1 cellular context compared by ENCODE assay signal in the genomic region with DNA sequence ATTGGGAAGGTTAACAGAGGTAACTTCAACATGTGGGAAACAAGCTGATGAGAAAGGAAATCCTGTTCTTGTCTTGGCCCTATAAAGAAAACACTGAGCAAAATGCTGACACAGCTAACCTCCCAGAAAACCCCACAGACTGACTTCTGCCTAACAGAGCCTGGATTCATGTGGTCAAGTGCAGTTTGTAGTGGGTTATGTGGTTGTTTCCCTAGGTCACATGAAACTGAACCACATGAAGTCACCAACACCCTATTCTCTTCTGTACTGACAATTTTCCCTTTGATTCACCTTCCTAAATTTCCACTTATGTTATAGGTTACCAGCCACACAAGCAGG.
TF ChIP-seq lines count a peak whose summit lies in the region.

No MANE protein-coding gene starts in this region.

TF ChIP-seq in K562, 482 proteins besides CTCF, POLR2A, EP300 and RAD21 (continued from another document):
- TF ChIP-seq, protein P1, sequence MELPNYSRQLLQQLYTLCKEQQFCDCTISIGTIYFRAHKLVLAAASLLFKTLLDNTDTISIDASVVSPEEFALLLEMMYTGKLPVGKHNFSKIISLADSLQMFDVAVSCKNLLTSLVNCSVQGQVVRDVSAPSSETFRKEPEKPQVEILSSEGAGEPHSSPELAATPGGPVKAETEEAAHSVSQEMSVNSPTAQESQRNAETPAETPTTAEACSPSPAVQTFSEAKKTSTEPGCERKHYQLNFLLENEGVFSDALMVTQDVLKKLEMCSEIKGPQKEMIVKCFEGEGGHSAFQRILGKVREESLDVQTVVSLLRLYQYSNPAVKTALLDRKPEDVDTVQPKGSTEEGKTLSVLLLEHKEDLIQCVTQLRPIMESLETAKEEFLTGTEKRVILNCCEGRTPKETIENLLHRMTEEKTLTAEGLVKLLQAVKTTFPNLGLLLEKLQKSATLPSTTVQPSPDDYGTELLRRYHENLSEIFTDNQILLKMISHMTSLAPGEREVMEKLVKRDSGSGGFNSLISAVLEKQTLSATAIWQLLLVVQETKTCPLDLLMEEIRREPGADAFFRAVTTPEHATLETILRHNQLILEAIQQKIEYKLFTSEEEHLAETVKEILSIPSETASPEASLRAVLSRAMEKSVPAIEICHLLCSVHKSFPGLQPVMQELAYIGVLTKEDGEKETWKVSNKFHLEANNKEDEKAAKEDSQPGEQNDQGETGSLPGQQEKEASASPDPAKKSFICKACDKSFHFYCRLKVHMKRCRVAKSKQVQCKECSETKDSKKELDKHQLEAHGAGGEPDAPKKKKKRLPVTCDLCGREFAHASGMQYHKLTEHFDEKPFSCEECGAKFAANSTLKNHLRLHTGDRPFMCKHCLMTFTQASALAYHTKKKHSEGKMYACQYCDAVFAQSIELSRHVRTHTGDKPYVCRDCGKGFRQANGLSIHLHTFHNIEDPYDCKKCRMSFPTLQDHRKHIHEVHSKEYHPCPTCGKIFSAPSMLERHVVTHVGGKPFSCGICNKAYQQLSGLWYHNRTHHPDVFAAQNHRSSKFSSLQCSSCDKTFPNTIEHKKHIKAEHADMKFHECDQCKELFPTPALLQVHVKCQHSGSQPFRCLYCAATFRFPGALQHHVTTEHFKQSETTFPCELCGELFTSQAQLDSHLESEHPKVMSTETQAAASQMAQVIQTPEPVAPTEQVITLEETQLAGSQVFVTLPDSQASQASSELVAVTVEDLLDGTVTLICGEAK (IDR thresholded peaks at IDR 0.05): no peak
- TF ChIP-seq, protein P1 (CRISPR knock-in tag; IDR thresholded peaks at IDR 0.05): no peak
- TF ChIP-seq SRSF9 (IDR thresholded peaks at IDR 0.05; ENCODE audit: borderline replicate concordance, low read depth, low read length) (no peak), IFI16 (CRISPR knock-in tag; IDR thresholded peaks at IDR 0.05) (no peak), ZNF316 (IDR thresholded peaks at IDR 0.05) (0 out of 2 replicates have a peak, but pooled peaks have one; percentile 26), SNIP1 (IDR thresholded peaks at IDR 0.05; ENCODE audit: low read depth) (no peak), PREB (CRISPR knock-in tag; IDR thresholded peaks at IDR 0.05) (no peak), SRSF3 (IDR thresholded peaks at IDR 0.05; ENCODE audit: insufficient read depth, low read length) (no peak), ZNF444 (CRISPR knock-in tag; IDR thresholded peaks at IDR 0.05) (no peak), ILF3 (IDR thresholded peaks at IDR 0.05; ENCODE audit: borderline replicate concordance) (no peak), ZNF780A (CRISPR knock-in tag; IDR thresholded peaks at IDR 0.05) (no peak), THRAP3 (IDR thresholded peaks at IDR 0.05; ENCODE audit: borderline replicate concordance) (no peak), TGIF2 (CRISPR knock-in tag; IDR thresholded peaks at IDR 0.05) (no peak)
- TF ChIP-seq, protein P2, sequence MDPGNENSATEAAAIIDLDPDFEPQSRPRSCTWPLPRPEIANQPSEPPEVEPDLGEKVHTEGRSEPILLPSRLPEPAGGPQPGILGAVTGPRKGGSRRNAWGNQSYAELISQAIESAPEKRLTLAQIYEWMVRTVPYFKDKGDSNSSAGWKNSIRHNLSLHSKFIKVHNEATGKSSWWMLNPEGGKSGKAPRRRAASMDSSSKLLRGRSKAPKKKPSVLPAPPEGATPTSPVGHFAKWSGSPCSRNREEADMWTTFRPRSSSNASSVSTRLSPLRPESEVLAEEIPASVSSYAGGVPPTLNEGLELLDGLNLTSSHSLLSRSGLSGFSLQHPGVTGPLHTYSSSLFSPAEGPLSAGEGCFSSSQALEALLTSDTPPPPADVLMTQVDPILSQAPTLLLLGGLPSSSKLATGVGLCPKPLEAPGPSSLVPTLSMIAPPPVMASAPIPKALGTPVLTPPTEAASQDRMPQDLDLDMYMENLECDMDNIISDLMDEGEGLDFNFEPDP (CRISPR knock-in tag; IDR thresholded peaks at IDR 0.05): no peak
- TF ChIP-seq, protein P3, sequence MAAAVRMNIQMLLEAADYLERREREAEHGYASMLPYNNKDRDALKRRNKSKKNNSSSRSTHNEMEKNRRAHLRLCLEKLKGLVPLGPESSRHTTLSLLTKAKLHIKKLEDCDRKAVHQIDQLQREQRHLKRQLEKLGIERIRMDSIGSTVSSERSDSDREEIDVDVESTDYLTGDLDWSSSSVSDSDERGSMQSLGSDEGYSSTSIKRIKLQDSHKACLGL (CRISPR knock-in tag; IDR thresholded peaks at IDR 0.05; ENCODE audit: borderline replicate concordance, poor library complexity, severe bottlenecking): no peak
- TF ChIP-seq, protein P4, sequence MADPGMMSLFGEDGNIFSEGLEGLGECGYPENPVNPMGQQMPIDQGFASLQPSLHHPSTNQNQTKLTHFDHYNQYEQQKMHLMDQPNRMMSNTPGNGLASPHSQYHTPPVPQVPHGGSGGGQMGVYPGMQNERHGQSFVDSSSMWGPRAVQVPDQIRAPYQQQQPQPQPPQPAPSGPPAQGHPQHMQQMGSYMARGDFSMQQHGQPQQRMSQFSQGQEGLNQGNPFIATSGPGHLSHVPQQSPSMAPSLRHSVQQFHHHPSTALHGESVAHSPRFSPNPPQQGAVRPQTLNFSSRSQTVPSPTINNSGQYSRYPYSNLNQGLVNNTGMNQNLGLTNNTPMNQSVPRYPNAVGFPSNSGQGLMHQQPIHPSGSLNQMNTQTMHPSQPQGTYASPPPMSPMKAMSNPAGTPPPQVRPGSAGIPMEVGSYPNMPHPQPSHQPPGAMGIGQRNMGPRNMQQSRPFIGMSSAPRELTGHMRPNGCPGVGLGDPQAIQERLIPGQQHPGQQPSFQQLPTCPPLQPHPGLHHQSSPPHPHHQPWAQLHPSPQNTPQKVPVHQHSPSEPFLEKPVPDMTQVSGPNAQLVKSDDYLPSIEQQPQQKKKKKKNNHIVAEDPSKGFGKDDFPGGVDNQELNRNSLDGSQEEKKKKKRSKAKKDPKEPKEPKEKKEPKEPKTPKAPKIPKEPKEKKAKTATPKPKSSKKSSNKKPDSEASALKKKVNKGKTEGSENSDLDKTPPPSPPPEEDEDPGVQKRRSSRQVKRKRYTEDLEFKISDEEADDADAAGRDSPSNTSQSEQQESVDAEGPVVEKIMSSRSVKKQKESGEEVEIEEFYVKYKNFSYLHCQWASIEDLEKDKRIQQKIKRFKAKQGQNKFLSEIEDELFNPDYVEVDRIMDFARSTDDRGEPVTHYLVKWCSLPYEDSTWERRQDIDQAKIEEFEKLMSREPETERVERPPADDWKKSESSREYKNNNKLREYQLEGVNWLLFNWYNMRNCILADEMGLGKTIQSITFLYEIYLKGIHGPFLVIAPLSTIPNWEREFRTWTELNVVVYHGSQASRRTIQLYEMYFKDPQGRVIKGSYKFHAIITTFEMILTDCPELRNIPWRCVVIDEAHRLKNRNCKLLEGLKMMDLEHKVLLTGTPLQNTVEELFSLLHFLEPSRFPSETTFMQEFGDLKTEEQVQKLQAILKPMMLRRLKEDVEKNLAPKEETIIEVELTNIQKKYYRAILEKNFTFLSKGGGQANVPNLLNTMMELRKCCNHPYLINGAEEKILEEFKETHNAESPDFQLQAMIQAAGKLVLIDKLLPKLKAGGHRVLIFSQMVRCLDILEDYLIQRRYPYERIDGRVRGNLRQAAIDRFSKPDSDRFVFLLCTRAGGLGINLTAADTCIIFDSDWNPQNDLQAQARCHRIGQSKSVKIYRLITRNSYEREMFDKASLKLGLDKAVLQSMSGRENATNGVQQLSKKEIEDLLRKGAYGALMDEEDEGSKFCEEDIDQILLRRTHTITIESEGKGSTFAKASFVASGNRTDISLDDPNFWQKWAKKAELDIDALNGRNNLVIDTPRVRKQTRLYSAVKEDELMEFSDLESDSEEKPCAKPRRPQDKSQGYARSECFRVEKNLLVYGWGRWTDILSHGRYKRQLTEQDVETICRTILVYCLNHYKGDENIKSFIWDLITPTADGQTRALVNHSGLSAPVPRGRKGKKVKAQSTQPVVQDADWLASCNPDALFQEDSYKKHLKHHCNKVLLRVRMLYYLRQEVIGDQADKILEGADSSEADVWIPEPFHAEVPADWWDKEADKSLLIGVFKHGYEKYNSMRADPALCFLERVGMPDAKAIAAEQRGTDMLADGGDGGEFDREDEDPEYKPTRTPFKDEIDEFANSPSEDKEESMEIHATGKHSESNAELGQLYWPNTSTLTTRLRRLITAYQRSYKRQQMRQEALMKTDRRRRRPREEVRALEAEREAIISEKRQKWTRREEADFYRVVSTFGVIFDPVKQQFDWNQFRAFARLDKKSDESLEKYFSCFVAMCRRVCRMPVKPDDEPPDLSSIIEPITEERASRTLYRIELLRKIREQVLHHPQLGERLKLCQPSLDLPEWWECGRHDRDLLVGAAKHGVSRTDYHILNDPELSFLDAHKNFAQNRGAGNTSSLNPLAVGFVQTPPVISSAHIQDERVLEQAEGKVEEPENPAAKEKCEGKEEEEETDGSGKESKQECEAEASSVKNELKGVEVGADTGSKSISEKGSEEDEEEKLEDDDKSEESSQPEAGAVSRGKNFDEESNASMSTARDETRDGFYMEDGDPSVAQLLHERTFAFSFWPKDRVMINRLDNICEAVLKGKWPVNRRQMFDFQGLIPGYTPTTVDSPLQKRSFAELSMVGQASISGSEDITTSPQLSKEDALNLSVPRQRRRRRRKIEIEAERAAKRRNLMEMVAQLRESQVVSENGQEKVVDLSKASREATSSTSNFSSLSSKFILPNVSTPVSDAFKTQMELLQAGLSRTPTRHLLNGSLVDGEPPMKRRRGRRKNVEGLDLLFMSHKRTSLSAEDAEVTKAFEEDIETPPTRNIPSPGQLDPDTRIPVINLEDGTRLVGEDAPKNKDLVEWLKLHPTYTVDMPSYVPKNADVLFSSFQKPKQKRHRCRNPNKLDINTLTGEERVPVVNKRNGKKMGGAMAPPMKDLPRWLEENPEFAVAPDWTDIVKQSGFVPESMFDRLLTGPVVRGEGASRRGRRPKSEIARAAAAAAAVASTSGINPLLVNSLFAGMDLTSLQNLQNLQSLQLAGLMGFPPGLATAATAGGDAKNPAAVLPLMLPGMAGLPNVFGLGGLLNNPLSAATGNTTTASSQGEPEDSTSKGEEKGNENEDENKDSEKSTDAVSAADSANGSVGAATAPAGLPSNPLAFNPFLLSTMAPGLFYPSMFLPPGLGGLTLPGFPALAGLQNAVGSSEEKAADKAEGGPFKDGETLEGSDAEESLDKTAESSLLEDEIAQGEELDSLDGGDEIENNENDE (IDR thresholded peaks at IDR 0.05; ENCODE audit: low read depth, low read length): no peak
